9 cellular contexts compared by ENCODE assay signal in the genomic region with DNA sequence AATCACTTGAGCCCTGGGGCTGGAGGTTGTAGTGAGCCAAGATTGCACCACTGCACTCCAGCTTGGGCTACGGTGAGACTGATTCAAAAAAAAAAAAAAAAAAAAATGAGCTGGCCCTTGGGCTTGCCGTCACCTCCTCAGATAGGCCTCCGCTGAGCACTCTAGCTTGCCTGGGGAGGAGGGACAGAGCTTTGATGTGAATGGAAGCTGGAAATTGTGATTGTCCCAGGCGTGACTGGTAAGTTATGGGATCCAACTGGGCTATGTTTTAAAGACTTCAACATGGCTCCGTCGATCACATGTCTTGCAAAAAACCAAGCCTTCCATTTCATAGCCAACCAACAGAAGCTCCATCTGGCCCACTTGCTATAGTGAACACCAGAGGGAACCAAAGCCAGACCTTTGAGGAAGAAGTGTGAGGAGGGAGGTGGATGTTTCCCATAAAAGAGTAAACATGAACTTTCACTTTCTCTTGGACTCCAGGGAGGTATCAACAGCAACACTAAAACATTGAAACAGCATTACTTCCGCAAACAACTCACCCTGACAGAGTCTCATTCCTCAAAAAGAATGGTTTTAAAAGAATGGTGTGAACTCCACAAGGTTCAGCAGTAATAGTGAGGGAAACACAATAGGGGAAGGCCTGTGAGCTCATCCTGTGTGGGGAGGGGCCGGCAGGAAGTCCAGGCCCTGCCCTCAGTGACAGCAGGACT. TPM values are rescaled to one million over a fixed set of nuclear protein-coding genes. Genes with fewer than 3 reads are reported as not detected.
DNase-seq lines count a peak whose midpoint lies in the region; ATAC-seq and TF ChIP-seq lines count a peak whose summit lies in the region.
"Had no signal": no experiment of that assay in that cellular context is flagged by ENCODE, and none has a peak within 500 bp of the region (broad histone marks: within the 10 kb centered on the region; RNA-seq: fewer than 3 reads in every experiment).

No MANE protein-coding gene starts in this region.

- CTCF ChIA-PET in BJ (lab: Yijun Ruan, JAX) = interaction anchor here (0.7 to 7.8 kb wide), 16 partner anchors 12 to 113 kb away, joined by 3 to 64 read pairs (median 4); partner anchors contain the start of gene IL12A

- H3K4me3 ChIP-seq in BJ (ENCODE audit: low read depth, low read length) (no peak overlapping the region), gastroesophageal sphincter (no peak overlapping the region), skeletal muscle cell (ENCODE audit: low read depth, low read length) (no peak overlapping the region), coronary artery (no peak overlapping the region)
- H3K4me3 ChIP-seq: SK-N-MC had no signal

- no peak for TF ChIP-seq EP300 in gastroesophageal sphincter (IDR thresholded peaks at IDR 0.05)

- TF ChIP-seq POLR2A in gastroesophageal sphincter (IDR thresholded peaks at IDR 0.05) = no peak

- 85 to 87% methylated on average over 6 to 7 of the region's 8 CpGs for WGBS in gastroesophageal sphincter (ENCODE audit: low coverage in 1 of 2), 2 donors

- POLR2A ChIA-PET in BJ (lab: Charles Lee) = interaction anchor here (0.6 to 1.2 kb wide), 4 partner anchors 8 to 100 kb away, joined by 4 to 9 read pairs (median 5); no protein-coding TSS in a partner anchor

- no peak for DNase-seq in BJ (ENCODE audit: low read depth)
- peak; percentile 38 for DNase-seq in SK-MEL-5 (ENCODE audit: low read depth, low spot score)
- DNase-seq in skeletal muscle cell (ENCODE audit: low read depth) = peak; percentile 73
- no peak for DNase-seq in coronary artery (ENCODE audit: low spot score)
- DNase-seq in germinal center (ENCODE audit: low spot score) = no peak

- H3K27ac ChIP-seq in gastroesophageal sphincter (peak overlapping the region in 3 of 4 donors; percentile 24 to 47 (median 27)), coronary artery (peak overlapping the region in 1 of 2 donors; percentile 60)
- H3K27ac ChIP-seq: SK-N-MC had no signal

- peak; percentile 73 for ATAC-seq in GM19025 (IDR thresholded peaks at IDR 0.05; ENCODE audit: low read depth, unreplicated experiment)
- peak; percentile 68 for ATAC-seq in HG03135 (IDR thresholded peaks at IDR 0.05; ENCODE audit: unreplicated experiment)
- ATAC-seq in gastroesophageal sphincter = peak; percentile 24

- in situ Hi-C loops in SK-MEL-5 (cut with HindIII; ENCODE audit: low pct_unique_long_range_greater_than_20kb, low sequenced_read_pairs) = no loop called here

- TF ChIP-seq CTCF in BJ (IDR thresholded peaks at IDR 0.05; ENCODE audit: insufficient read depth, low read depth, low read length) (peak; percentile 56), gastroesophageal sphincter (IDR thresholded peaks at IDR 0.05) (peak in 2 of 4 experiments; percentile 16 to 21), coronary artery (IDR thresholded peaks at IDR 0.05) (no peak)

- H3K36me3 ChIP-seq in BJ (ENCODE audit: control insufficient read depth, insufficient read depth, low read length) = no peaks in the 10 kb centered on the region
- no peaks in the 10 kb centered on the region for H3K36me3 ChIP-seq in gastroesophageal sphincter

- peaks cover 0 to 20% (median 2%) of the 10 kb centered on the region in 3 donors for H3K4me1 ChIP-seq in gastroesophageal sphincter

- H3K9me3 ChIP-seq in gastroesophageal sphincter = peaks cover 0 to 5% (median 0%) of the 10 kb centered on the region in 3 donors

- no peaks in the 10 kb centered on the region for H3K27me3 ChIP-seq in BJ (ENCODE audit: control insufficient read depth, insufficient read depth, low read length)
- H3K27me3 ChIP-seq in gastroesophageal sphincter = no peaks in the 10 kb centered on the region

RNA-seq across cellular contexts. Expression of gene IL12A, which starts 59.3 kb away (rescaled TPM):
- polyA plus RNA-seq in BJ (2011; rRNA removed) = 0.38 and 0.50 TPM in 2 replicates
- polyA minus RNA-seq in BJ (2011; rRNA and poly(A)+ RNA removed) = 0.24 TPM in 1 of 2 replicates, not detected in the other
- total RNA-seq in SK-MEL-5 (2014; rRNA removed; shearing (Covaris generic)) = 0.59 and 2.0 TPM in 2 replicates
- polyA plus RNA-seq in SK-MEL-5 (2015; cell fraction: cytosol; rRNA removed) = 0.89 and 2.2 TPM in 2 replicates
- 1.9 and 4.8 TPM in 2 replicates for polyA plus RNA-seq in SK-MEL-5 (2015; cell fraction: nucleus; rRNA removed)
- 1 to 10 TPM in 1 of 4 donors, under 1 TPM in 2, not detected in 1; 0.32 to 3.3 (median 0.85) TPM for total RNA-seq in gastroesophageal sphincter

Comparison
In these comparisons a context has a peak if more than half of its experiments do, and no peak if none do; other contexts are left out.
1. DNase-seq: peak in SK-MEL-5 (single experiment) and skeletal muscle cell (single experiment); none in BJ (single experiment), coronary artery (single experiment) and germinal center (single experiment).
2. Peak in every context shown above with its lines, with median percentiles within 50 percentile points of each other: ATAC-seq.